9 cellular contexts compared by ENCODE assay signal in genomic region chr4:169376421-169376820, GRCh38.
"Had no signal": no experiment of that assay in that cellular context is flagged by ENCODE, and none has a peak within 500 bp of the region (broad histone marks: within the 10 kb centered on the region; RNA-seq: fewer than 3 reads in every experiment).

No MANE protein-coding gene starts in this region.

- H3K4me1 Mint-ChIP-seq: IgD-negative memory B cell had no signal

- H3K4me3 ChIP-seq: K562 had no signal

- H3K9ac ChIP-seq: KMS-11 had no signal

- H3K27me3 Mint-ChIP-seq: IgD-negative memory B cell had no signal

- H3K27ac Mint-ChIP-seq: IgD-negative memory B cell had no signal

- H3K4me2 ChIP-seq: KMS-11 had no signal

- H3K27ac ChIP-seq: HL-60, KMS-11 had no signal

- FAIRE-seq: HepG2, HTR-8/SVneo, K562 had no signal

- DNase-seq: IMR-90, KBM-7, KG1 had no signal

- H3K36me3 Mint-ChIP-seq: IgD-negative memory B cell had no signal
